In genomic region chr22:41099036-41099435, GRCh38 we compare ENCODE assay signal across 33 cellular contexts. TPM values are rescaled to one million over a fixed set of nuclear protein-coding genes. Genes with fewer than 3 reads are reported as not detected.
A peak's percentile ranks its signal among the peaks of the same experiment; 100 is the strongest.
DNase-seq lines count a peak whose midpoint lies in the region; ATAC-seq, FAIRE-seq and TF ChIP-seq lines count a peak whose summit lies in the region.
"Had no signal": no experiment of that assay in that cellular context is flagged by ENCODE, and none has a peak within 500 bp of the region (broad histone marks: within the 10 kb centered on the region; RNA-seq: fewer than 3 reads in every experiment).

No MANE protein-coding gene starts in this region.

- H3K4me2 ChIP-seq in HepG2 (ENCODE audit: low read depth, low read length): peak overlapping the region; percentile 64
- H3K4me2 ChIP-seq in OCI-LY1 (ENCODE audit: low read length): peak overlapping the region; percentile 48; the same call in 1 of the 2 replicates
- H3K4me2 ChIP-seq: KMS-11 had no signal

- no TSS peak for BruUV-seq in HepG2 (replicated peaks; lab: Mats Ljungman, UMichigan)

- H3K27ac ChIP-seq in HepG2 (ENCODE audit: extremely low read length, insufficient read depth, low read length) (peak overlapping the region; percentile 42), right lobe of liver (no peak overlapping the region), OCI-LY1 (ENCODE audit: low read depth, low read length, poor library complexity, severe bottlenecking) (peak overlapping the region; percentile 28), breast epithelium (no peak overlapping the region)
- H3K27ac ChIP-seq: coronary artery, heart right ventricle, KMS-11 had no signal

- peaks cover 99% of the 10 kb centered on the region for H3K79me2 ChIP-seq in HepG2 (ENCODE audit: insufficient read depth, low read length)
- peaks cover 100% of the 10 kb centered on the region for H3K79me2 ChIP-seq in OCI-LY1 (ENCODE audit: insufficient read depth, low read length)

- no peaks in the 10 kb centered on the region for H3K27me3 ChIP-seq in HepG2 (ENCODE audit: control insufficient read depth in 1 of 2, insufficient read depth in 2 of 2, low read length in 2 of 2)
- no peaks in the 10 kb centered on the region for H3K27me3 ChIP-seq in right lobe of liver
- no peaks in the 10 kb centered on the region for H3K27me3 ChIP-seq in OCI-LY1 (ENCODE audit: insufficient read depth, low read length)
- no peaks in the 10 kb centered on the region for H3K27me3 ChIP-seq in breast epithelium
- H3K27me3 ChIP-seq: heart right ventricle, testis had no signal

- no peaks in the 10 kb centered on the region for H3K27me3 Mint-ChIP-seq in memory B cell
- H3K27me3 Mint-ChIP-seq: stimulated activated naive B cell treated with anti-CD40 and anti-IgM and Interleukin-4, amounts not matched to agents 10 μg/mL and 1 μg/mL and 100 μg/mL, for 72 hours had no signal

- no peak; the same call in 1 of the 3 replicates for ATAC-seq in HepG2
- ATAC-seq in right lobe of liver: no peak
- no peak for ATAC-seq in memory B cell (ENCODE audit: low read depth)
- ATAC-seq in HG03354 (IDR thresholded peaks at IDR 0.05; ENCODE audit: poor library complexity, severe bottlenecking, unreplicated experiment): no peak
- ATAC-seq: activated CD4-positive, CD25-positive, alpha-beta regulatory T cell treated with anti-CD3 and anti-CD28 coated beads, Interleukin-2, amount 50 U/mL, for 24 hours; stimulated activated naive B cell treated with anti-CD40 and anti-IgM and Interleukin-4, amounts not matched to agents 10 μg/mL and 1 μg/mL and 100 μg/mL, for 72 hours had no signal

- H3K9me3 Mint-ChIP-seq in memory B cell: no peaks in the 10 kb centered on the region
- H3K9me3 Mint-ChIP-seq: stimulated activated naive B cell treated with anti-CD40 and anti-IgM and Interleukin-4, amounts not matched to agents 10 μg/mL and 1 μg/mL and 100 μg/mL, for 72 hours had no signal

- H3K4me1 ChIP-seq in HepG2 (ENCODE audit: insufficient read depth, low read length) (peaks cover 81% of the 10 kb centered on the region), right lobe of liver (peaks cover 0 to 61% (median 21%) of the 10 kb centered on the region in 4 donors), OCI-LY1 (ENCODE audit: insufficient read depth, low read length, severe bottlenecking) (peaks cover 61% of the 10 kb centered on the region), breast epithelium (peaks cover 4 to 21% of the 10 kb centered on the region in 2 donors)

- H3K4me1 Mint-ChIP-seq in memory B cell: peaks cover 49% of the 10 kb centered on the region

- H3K9me3 ChIP-seq in HepG2 (ENCODE audit: low read length) (no peaks in the 10 kb centered on the region), right lobe of liver (no peaks in the 10 kb centered on the region), OCI-LY1 (ENCODE audit: low read length) (no peaks in the 10 kb centered on the region), breast epithelium (no peaks in the 10 kb centered on the region)
- H3K9me3 ChIP-seq: HAP-1, heart right ventricle, testis had no signal

- no peak for TF ChIP-seq RAD21 in HepG2 (CRISPR knock-in tag; IDR thresholded peaks at IDR 0.05)

- H3K4me3 Mint-ChIP-seq in memory B cell: no peak overlapping the region
- H3K4me3 Mint-ChIP-seq: stimulated activated naive B cell treated with anti-CD40 and anti-IgM and Interleukin-4, amounts not matched to agents 10 μg/mL and 1 μg/mL and 100 μg/mL, for 72 hours had no signal

- H3F3A ChIP-seq in OCI-LY1 (ENCODE audit: insufficient read depth, low read length): no peaks in the 10 kb centered on the region

- H4K20me1 ChIP-seq in HepG2 (ENCODE audit: insufficient read depth, low read length) (peaks cover 94% of the 10 kb centered on the region), OCI-LY1 (ENCODE audit: insufficient read depth, low read length) (peaks cover 3% of the 10 kb centered on the region; the same call in 1 of the 2 replicates)

- POLR2A ChIA-PET in HepG2 (lab: Yijun Ruan, JAX): interaction anchor here (1.9 kb wide), 1 partner anchor 77 kb away, joined by 6 read pairs; no protein-coding TSS in a partner anchor

- TF ChIP-seq EP300 in HepG2 (IDR thresholded peaks at IDR 0.05; ENCODE audit: low read depth in 2 of 2, low read length in 2 of 2) (no peak), HepG2 (CRISPR knock-in tag; IDR thresholded peaks at IDR 0.05; ENCODE audit: borderline replicate concordance) (no peak)

- FAIRE-seq in HepG2 (lab: Jason Lieb, UNC): no peak
- FAIRE-seq: bronchial epithelial cell, HTR-8/SVneo, RCC 7860, TTC549 had no signal

- H3K36me3 ChIP-seq in HepG2 (replicated peaks in 1 of 2; ENCODE audit: control insufficient read depth in 1 of 2, insufficient read depth in 2 of 2, low read length in 2 of 2): peaks cover 2 to 30% of the 10 kb centered on the region in 2 experiments; a peak in 4 of 5 replicates
- H3K36me3 ChIP-seq in right lobe of liver: no peaks in the 10 kb centered on the region
- H3K36me3 ChIP-seq in OCI-LY1 (ENCODE audit: insufficient read depth, low read length): peaks cover 49% of the 10 kb centered on the region
- H3K36me3 ChIP-seq in breast epithelium: no peaks in the 10 kb centered on the region

- TF ChIP-seq CTCF in HepG2 (CRISPR knock-in tag; IDR thresholded peaks at IDR 0.05) (no peak), right lobe of liver (IDR thresholded peaks at IDR 0.05) (no peak), OCI-LY1 (IDR thresholded peaks at IDR 0.05; ENCODE audit: low read length) (no peak), breast epithelium (IDR thresholded peaks at IDR 0.05) (no peak)

- intact Hi-C loops in HepG2 (cut with micrococcal nuclease; ENCODE audit: unreplicated experiment): no loop called here
- intact Hi-C loops in right lobe of liver (cut with DNase I): no loop called here
- intact Hi-C loops in breast epithelium (cut with DNase I; ENCODE audit: low total_unique reads): loop anchor here (10.0 kb wide), 1 partner anchor 144 kb away; the partner anchor contains the start of gene RBX1

- H3K4me3 ChIP-seq in HepG2 (replicated peaks in 1 of 3; ENCODE audit: insufficient read depth in 1 of 3, low read depth in 2 of 3, low read length in 3 of 3) (no peak overlapping the region; a peak in 1 of 6 replicates), right lobe of liver (no peak overlapping the region), OCI-LY1 (ENCODE audit: low read depth, low read length, poor library complexity, severe bottlenecking) (peak overlapping the region; percentile 36), breast epithelium (no peak overlapping the region)
- H3K4me3 ChIP-seq: coronary artery, HAP-1, heart right ventricle, testis had no signal

- H3K27ac Mint-ChIP-seq in memory B cell: peak overlapping the region; percentile 35

- in situ Hi-C loops in HepG2 (cut with HindIII; ENCODE audit: extremely low pct_ligation_motif_present, low pct_unique_long_range_greater_than_20kb): no loop called here

- 83% methylated on average over 16 of the region's 16 CpGs for WGBS in HepG2 (ENCODE audit: low lambda C conversion rate)
- 70% methylated on average over 11 of the region's 16 CpGs for WGBS in right lobe of liver (ENCODE audit: insufficient coverage, low coverage, low lambda C conversion rate, missing lambda C conversion rate)

- CTCF ChIA-PET in HepG2 (lab: Yijun Ruan, JAX; ENCODE audit: low intra/inter-chr PET ratio, low total read pairs): no interaction called here

- H3K9me2 ChIP-seq in OCI-LY1 (ENCODE audit: low read depth, low read length): no peaks in the 10 kb centered on the region

- H2AFZ ChIP-seq in HepG2 (ENCODE audit: low read length) (no peak overlapping the region), OCI-LY1 (ENCODE audit: low read length) (no peak overlapping the region)

- no peak for DNase-seq in HepG2 (ENCODE audit: low spot score)
- DNase-seq in right lobe of liver: no peak
- no peak for DNase-seq in memory B cell (ENCODE audit: low spot score in 2 of 2)
- DNase-seq in cerebellum (ENCODE audit: low spot score): no peak
- no peak for DNase-seq in GF-D8 (lab: John Stamatoyannopoulos, UW)
- DNase-seq in breast epithelium (ENCODE audit: low spot score in 2 of 2): no peak
- DNase-seq: activated CD4-positive, alpha-beta T cell treated with anti-CD3 and anti-CD28 coated beads, Interleukin-2, amount 50 U/mL, for 48 hours; activated CD8-positive, alpha-beta memory T cell treated with anti-CD3 and anti-CD28 coated beads, Interleukin-2, amount 50 U/mL, for 4 hours; Calu3; DMS79 treated with DMSO at 0.1 percent for 48 hours; effector memory CD4-positive, alpha-beta T cell; erythroblast; heart right ventricle; NCI-H1417 treated with DMSO at 0.1 percent for 48 hours; NCI-H2081; NCI-H226; NCI-H748 treated with DMSO at 0.1 percent for 48 hours; posterior cingulate gyrus; SIG-M5; stimulated activated CD4-positive, alpha-beta T cell treated with anti-CD3 and anti-CD28 coated beads, Interleukin-4, amount 100 ng/mL, for 4 hours; stimulated activated naive B cell treated with anti-CD40 and anti-IgM and Interleukin-4, amounts not matched to agents 10 μg/mL and 1 μg/mL and 100 μg/mL, for 72 hours; T-helper 1 cell; testis had no signal

- no peak overlapping the region for H3K9ac ChIP-seq in HepG2 (ENCODE audit: insufficient read depth, low read depth, low read length)
- no peak overlapping the region; the same call in 1 of the 2 replicates for H3K9ac ChIP-seq in OCI-LY1 (ENCODE audit: low read length)
- H3K9ac ChIP-seq: KMS-11 had no signal

- TF ChIP-seq POLR2A in HepG2 (IDR thresholded peaks at IDR 0.05; ENCODE audit: insufficient read depth in 1 of 2, low read depth in 2 of 2, low read length in 2 of 2) (no peak), right lobe of liver (IDR thresholded peaks at IDR 0.05) (no peak), breast epithelium (IDR thresholded peaks at IDR 0.05) (no peak)

- H3K36me3 Mint-ChIP-seq in memory B cell: peaks cover 19% of the 10 kb centered on the region

RNA-seq across cellular contexts. Expression of gene EP300, which starts 6.6 kb away (rescaled TPM):
- 14.9 and 30.9 TPM in 2 replicates for total RNA-seq in HepG2 (2016; rRNA removed; fragmentation: Illumina TruSeq; extraction: Trizol)
- 22.1 and 25.3 TPM in 2 replicates for total RNA-seq in HepG2 (2016; cell fraction: cytosol; rRNA removed; fragmentation: Illumina TruSeq; extraction: Trizol; ENCODE audit: low read depth)
- 14.4 and 25.6 TPM in 2 replicates for total RNA-seq in HepG2 (2016; cell fraction: insoluble cytoplasmic fraction; rRNA removed; fragmentation: Illumina TruSeq; extraction: Trizol)
- total RNA-seq in HepG2 (2016; cell fraction: membrane; rRNA removed; fragmentation: Illumina TruSeq; extraction: Trizol): 15.9 and 22.0 TPM in 2 replicates
- total RNA-seq in HepG2 (2016; cell fraction: nucleus; rRNA removed; fragmentation: Illumina TruSeq; extraction: Trizol): 38.0 and 49.0 TPM in 2 replicates
- polyA plus RNA-seq in HepG2 (2011; rRNA removed): 13.6 and 15.3 TPM in 2 replicates
- polyA plus RNA-seq in HepG2 (2011; cell fraction: cytosol; rRNA removed): 5.2 and 8.5 TPM in 2 replicates
- 33.5 and 39.2 TPM in 2 replicates for polyA plus RNA-seq in HepG2 (2011; cell fraction: nucleus; rRNA removed)
- 29.8 and 32.4 TPM in 2 replicates for polyA plus RNA-seq in HepG2 (2012)
- polyA plus RNA-seq in HepG2 (2016; cell fraction: cytosol; fragmentation: Illumina TruSeq; extraction: Trizol; ENCODE audit: low read depth): 0.42 and 0.45 TPM in 2 replicates
- polyA plus RNA-seq in HepG2 (2016; cell fraction: insoluble cytoplasmic fraction; fragmentation: Illumina TruSeq; extraction: Trizol; ENCODE audit: low read depth): 10.3 and 16.2 TPM in 2 replicates
- 1.1 and 1.3 TPM in 2 replicates for polyA plus RNA-seq in HepG2 (2016; cell fraction: membrane; fragmentation: Illumina TruSeq; extraction: Trizol; ENCODE audit: low read depth)
- polyA plus RNA-seq in HepG2 (2016; cell fraction: nucleus; fragmentation: Illumina TruSeq; extraction: Trizol; ENCODE audit: insufficient read depth, low read depth): 42.6 and 45.3 TPM in 2 replicates
- 49.2 and 106 TPM in 2 replicates for polyA minus RNA-seq in HepG2 (2011; rRNA and poly(A)+ RNA removed; ENCODE audit: low replicate concordance)
- 35.1 and 35.6 TPM in 2 replicates for polyA minus RNA-seq in HepG2 (2011; cell fraction: cytosol; rRNA and poly(A)+ RNA removed)
- polyA minus RNA-seq in HepG2 (2011; cell fraction: nucleus; rRNA and poly(A)+ RNA removed): 77.9 and 102 TPM in 2 replicates
- total RNA-seq in right lobe of liver: 100 to 1,000 TPM in 1 of 6 experiments, 10 to 100 TPM in 5; 23.1 to 121 (median 31.3) TPM
- total RNA-seq in cerebellum: 95.4 TPM
- total RNA-seq in breast epithelium: 100 to 1,000 TPM in 1 of 3 donors, 10 to 100 TPM in 2; 50.5 to 118 (median 56.2) TPM

Comparison
In these comparisons a context has a peak if more than half of its experiments do, and no peak if none do; other contexts are left out.
1. H3K27ac ChIP-seq: peak in HepG2 (single experiment) and OCI-LY1 (single experiment); none in right lobe of liver (0 of 3) and breast epithelium (0 of 2).